Comparison of ENCODE assay signal across 27 cellular contexts in the genomic region with DNA sequence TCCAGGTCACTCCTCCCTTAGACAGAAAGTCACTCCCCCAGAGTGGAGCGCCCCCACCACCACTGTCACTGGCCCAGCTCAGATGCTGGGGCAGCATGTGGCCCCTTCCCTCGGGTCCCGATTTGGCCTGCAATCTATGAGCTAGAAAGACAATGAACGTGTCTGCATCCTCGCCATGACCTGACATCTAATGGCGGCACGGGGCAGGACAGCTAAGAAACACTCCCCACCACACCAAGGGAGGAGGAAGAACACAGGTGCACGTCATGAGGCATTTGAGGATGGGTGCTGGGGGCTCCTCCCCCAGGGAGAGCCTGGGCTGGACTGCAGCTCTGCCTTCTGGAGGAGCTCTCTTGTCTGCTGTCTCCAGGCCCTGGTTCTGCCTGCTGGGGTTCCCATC.
"Had no signal": no experiment of that assay in that cellular context is flagged by ENCODE, and none has a peak within 500 bp of the region (broad histone marks: within the 10 kb centered on the region; RNA-seq: fewer than 3 reads in every experiment).

No MANE protein-coding gene starts in this region.

- ATAC-seq: foreskin keratinocyte; gastroesophageal sphincter; left cardiac atrium; left lung; naive thymus-derived CD4-positive, alpha-beta T cell; sciatic nerve; stimulated activated naive CD8-positive, alpha-beta T cell treated with anti-CD3 and anti-CD28 coated beads, Interleukin-15, amount 100 ng/mL, for 72 hours had no signal

- H3K9me3 ChIP-seq: esophagus muscularis mucosa, gastroesophageal sphincter, heart left ventricle, left lung, prostate gland, right atrium auricular region, suprapubic skin had no signal

- H3K4me2 ChIP-seq: hepatocyte, smooth muscle cell had no signal

- FAIRE-seq: endothelial cell of umbilical vein, islet of Langerhans had no signal

- H3K27me3 ChIP-seq: hepatocyte, right atrium auricular region, suprapubic skin had no signal

- H2AFZ ChIP-seq: hepatocyte had no signal

- H3K79me2 ChIP-seq: hepatocyte had no signal

- H3K36me3 Mint-ChIP-seq: naive thymus-derived CD4-positive, alpha-beta T cell; type B pancreatic cell had no signal

- H3K27ac ChIP-seq: coronary artery, esophagus muscularis mucosa, foreskin keratinocyte, gastroesophageal sphincter, heart left ventricle, hepatocyte, left lung, prostate gland, right atrium auricular region, suprapubic skin had no signal

- DNase-seq: dermis blood vessel endothelial cell; effector memory CD4-positive, alpha-beta T cell; foreskin keratinocyte; heart left ventricle; left cardiac atrium; mesendoderm; midbrain; naive thymus-derived CD4-positive, alpha-beta T cell; stimulated activated CD4-positive, alpha-beta T cell treated with anti-CD3 and anti-CD28 coated beads, Interleukin-12 subunit alpha, Interleukin-12 subunit beta, amount 100 ng/mL, for 4 hours; stimulated activated CD4-positive, alpha-beta T cell treated with anti-CD3 and anti-CD28 coated beads, Interleukin-1b, Interleukin-23, amount 100 ng/mL, for 48 hours; stimulated activated CD4-positive, alpha-beta T cell treated with anti-CD3 and anti-CD28 coated beads, Interleukin-4, amount 100 ng/mL, for 1 hour; stimulated activated CD8-positive, alpha-beta memory T cell treated with anti-CD3 and anti-CD28 coated beads, Interleukin-4, amount 100 ng/mL, for 48 hours; stimulated activated naive CD4-positive, alpha-beta T cell; stimulated activated naive CD8-positive, alpha-beta T cell treated with anti-CD3 and anti-CD28 coated beads, Interleukin-15, amount 100 ng/mL, for 72 hours had no signal

- H3K27ac Mint-ChIP-seq: stimulated activated naive CD8-positive, alpha-beta T cell treated with anti-CD3 and anti-CD28 coated beads, Interleukin-15, amount 100 ng/mL, for 72 hours; type B pancreatic cell had no signal

- H3K4me1 ChIP-seq: esophagus muscularis mucosa, foreskin keratinocyte, gastroesophageal sphincter, heart left ventricle, left lung, prostate gland, right atrium auricular region, suprapubic skin had no signal

- H3K4me1 Mint-ChIP-seq: stimulated activated naive CD8-positive, alpha-beta T cell treated with anti-CD3 and anti-CD28 coated beads, Interleukin-15, amount 100 ng/mL, for 72 hours had no signal

- H3K4me3 Mint-ChIP-seq: naive thymus-derived CD4-positive, alpha-beta T cell; stimulated activated naive CD8-positive, alpha-beta T cell treated with anti-CD3 and anti-CD28 coated beads, Interleukin-15, amount 100 ng/mL, for 72 hours; type B pancreatic cell had no signal

- H3K36me3 ChIP-seq: esophagus muscularis mucosa, gastroesophageal sphincter, heart left ventricle, left lung, prostate gland, right atrium auricular region, suprapubic skin had no signal

- H3K9me3 Mint-ChIP-seq: naive thymus-derived CD4-positive, alpha-beta T cell; stimulated activated naive CD8-positive, alpha-beta T cell treated with anti-CD3 and anti-CD28 coated beads, Interleukin-15, amount 100 ng/mL, for 72 hours; type B pancreatic cell had no signal

- H3K4me3 ChIP-seq: coronary artery, esophagus muscularis mucosa, gastroesophageal sphincter, heart left ventricle, hepatocyte, left lung, prostate gland, right atrium auricular region, smooth muscle cell, suprapubic skin had no signal
